In the genomic region with DNA sequence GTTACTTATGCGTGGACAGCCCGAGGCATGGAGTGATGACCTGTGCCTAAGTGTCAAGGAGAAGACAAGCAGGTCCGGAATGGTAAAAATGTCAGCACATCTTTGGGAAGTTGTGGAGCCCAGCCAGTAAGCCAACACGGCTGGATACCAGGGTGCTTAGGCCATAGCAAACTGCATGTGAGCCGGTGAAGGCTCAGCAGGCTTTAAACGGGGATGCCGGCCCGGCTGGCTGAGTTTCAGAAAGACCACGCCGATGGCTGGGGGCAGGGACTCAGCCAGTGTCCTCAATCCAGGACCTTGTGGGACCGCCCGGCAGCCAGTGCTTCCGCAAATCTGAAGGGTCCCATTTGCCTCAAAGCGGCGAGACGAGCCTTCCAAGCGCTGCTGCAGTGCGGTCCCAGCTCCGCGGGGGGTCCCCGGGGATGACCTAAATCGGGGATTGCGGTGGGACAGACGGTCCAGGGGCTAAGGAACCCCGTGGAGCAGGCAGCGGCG, we compare ENCODE assay signal across 8 cellular contexts. TPM values are rescaled to one million over a fixed set of nuclear protein-coding genes. Genes with fewer than 3 reads are reported as not detected.
DNase-seq lines count a peak whose midpoint lies in the region; ATAC-seq and TF ChIP-seq lines count a peak whose summit lies in the region.

No MANE protein-coding gene starts in this region.

- H3K4me1 Mint-ChIP-seq in T-cell (peaks cover 16 to 22% (median 17%) of the 10 kb centered on the region in 3 donors), osteocyte (ENCODE audit: unreplicated experiment) (peaks cover 32% of the 10 kb centered on the region)

- H3K27me3 Mint-ChIP-seq in T-cell (peaks cover 54 to 57% of the 10 kb centered on the region in 2 donors), osteocyte (ENCODE audit: unreplicated experiment) (peaks cover 2% of the 10 kb centered on the region)

- H3K4me3 Mint-ChIP-seq in T-cell (peak overlapping the region; percentile 75 to 86 (median 80)), osteocyte (ENCODE audit: unreplicated experiment) (peak overlapping the region; percentile 81)

- H3K9me3 Mint-ChIP-seq in T-cell: no peaks in the 10 kb centered on the region
- peaks cover 12% of the 10 kb centered on the region for H3K9me3 Mint-ChIP-seq in osteocyte (ENCODE audit: unreplicated experiment)

- peak overlapping the region; percentile 69 to 87 (median 82) for H3K4me3 ChIP-seq in BLaER1 treated with 17β-estradiol and CSF1 and Interleukin-3, amounts not matched to agents 10 nM and 100 nM
- peak overlapping the region; percentile 46 for H3K4me3 ChIP-seq in fibroblast of pulmonary artery (replicated peaks; ENCODE audit: low read depth, low read length)

- POLR2A ChIA-PET in T-cell (lab: Charles Lee): no interaction called here

- CTCF ChIA-PET in T-cell (lab: Charles Lee): no interaction called here

- in situ Hi-C loops in KBM-7 (cut with MboI; ENCODE audit: low pct_unique_long_range_greater_than_20kb, low sequenced_read_pairs): no loop called here

- peaks cover 0 to 31% (median 0%) of the 10 kb centered on the region in 11 experiments; a peak in 6 of 22 replicates for H3K27me3 ChIP-seq in BLaER1 treated with 17β-estradiol and CSF1 and Interleukin-3, amounts not matched to agents 10 nM and 100 nM

- ATAC-seq in T-cell (replicated peaks in 1 of 4): no peak

- H3K27ac Mint-ChIP-seq in T-cell: peak overlapping the region in 1 of 2 donors; percentile 27
- peak overlapping the region; percentile 84 for H3K27ac Mint-ChIP-seq in osteocyte (ENCODE audit: unreplicated experiment)

- H3K36me3 ChIP-seq in BLaER1 treated with 17β-estradiol and CSF1 and Interleukin-3, amounts not matched to agents 10 nM and 100 nM: no peaks in the 10 kb centered on the region

- TF ChIP-seq CTCF in fibroblast of pulmonary artery (IDR thresholded peaks at IDR 0.05; ENCODE audit: low read length, missing control alignments): no peak
- TF ChIP-seq CTCF in osteocyte (IDR thresholded peaks at IDR 0.05): no peak

- peaks cover 0 to 12% (median 4%) of the 10 kb centered on the region in 11 experiments; a peak in 6 of 22 replicates for H3K9me3 ChIP-seq in BLaER1 treated with 17β-estradiol and CSF1 and Interleukin-3, amounts not matched to agents 10 nM and 100 nM (replicated peaks in 1 of 11)

- H3K36me3 Mint-ChIP-seq in T-cell (no peaks in the 10 kb centered on the region), osteocyte (ENCODE audit: unreplicated experiment) (no peaks in the 10 kb centered on the region)

- DNase-seq in T-cell: no peak
- no peak for DNase-seq in fibroblast of pulmonary artery (ENCODE audit: low read depth)
- no peak for DNase-seq in osteocyte (ENCODE audit: extremely low spot score, unreplicated experiment)
- DNase-seq in KBM-7: no peak
- no peak for DNase-seq in stimulated activated CD4-positive, alpha-beta T cell treated with anti-CD3 and anti-CD28 coated beads, Interleukin-4, amount 100 ng/mL, for 4 hours
- DNase-seq in stimulated activated naive CD4-positive, alpha-beta T cell treated with Interleukin-2 at 50 U/mL for 16 hours (lab: John Stamatoyannopoulos, UW): no peak
- DNase-seq in NCI-H2107 (lab: John Stamatoyannopoulos, UW): no peak

- peaks cover 27 to 34% (median 32%) of the 10 kb centered on the region in 11 experiments; a peak in 21 of 22 replicates for H4K20me1 ChIP-seq in BLaER1 treated with 17β-estradiol and CSF1 and Interleukin-3, amounts not matched to agents 10 nM and 100 nM

- H3K4me1 ChIP-seq in BLaER1 treated with 17β-estradiol and CSF1 and Interleukin-3, amounts not matched to agents 10 nM and 100 nM: peaks cover 25 to 47% (median 41%) of the 10 kb centered on the region in 10 experiments

- peak overlapping the region in 9 of 11 experiments; percentile 71 to 85 (median 78); a peak in 14 of 22 replicates for H3K27ac ChIP-seq in BLaER1 treated with 17β-estradiol and CSF1 and Interleukin-3, amounts not matched to agents 10 nM and 100 nM

- H3K9ac ChIP-seq in BLaER1 treated with 17β-estradiol and CSF1 and Interleukin-3, amounts not matched to agents 10 nM and 100 nM: peak overlapping the region; percentile 75 to 90 (median 85); a peak in 21 of 22 replicates

- peak overlapping the region; percentile 93 to 100 (median 98) for H3K4me2 ChIP-seq in BLaER1 treated with 17β-estradiol and CSF1 and Interleukin-3, amounts not matched to agents 10 nM and 100 nM

RNA-seq across cellular contexts. Expression of a gene that starts 0.9 kb away (rescaled TPM):
- total RNA-seq in T-cell: 10 to 100 TPM in 1 of 5 donors, 1 to 10 TPM in 4; 3.9 to 15.6 (median 5.2) TPM
- total RNA-seq in osteocyte: 40.5 and 43.8 TPM in 2 replicates
